Comparison of ENCODE assay signal across 17 cellular contexts in genomic region chr3:4780545-4780957, GRCh38.
DNase-seq lines count a peak whose midpoint lies in the region; ATAC-seq and TF ChIP-seq lines count a peak whose summit lies in the region.
"Had no signal": no experiment of that assay in that cellular context is flagged by ENCODE, and none has a peak within 500 bp of the region (broad histone marks: within the 10 kb centered on the region; RNA-seq: fewer than 3 reads in every experiment).

No MANE protein-coding gene starts in this region.

- no peak for TF ChIP-seq CTCF in AG04450 (IDR thresholded peaks at IDR 0.05; ENCODE audit: low read depth, low read length)
- TF ChIP-seq CTCF in nephron (IDR thresholded peaks at IDR 0.05; ENCODE audit: unreplicated experiment in 3 of 3) = no peak

- no peaks in the 10 kb centered on the region for H3K36me3 ChIP-seq in MG63

- POLR2A ChIA-PET in AG04450 (lab: Yijun Ruan, JAX) = interaction anchor here (0.5 kb wide), 1 partner anchor 340 kb away, joined by 6 read pairs; no protein-coding TSS in a partner anchor

- H3K27me3 ChIP-seq in AG04450 (ENCODE audit: control insufficient read depth, insufficient read depth, low read length) (no peaks in the 10 kb centered on the region), MG63 (no peaks in the 10 kb centered on the region)
- H3K27me3 ChIP-seq: BLaER1 treated with 17β-estradiol and CSF1 and Interleukin-3, amounts not matched to agents 10 nM and 100 nM had no signal

- peaks cover 58% of the 10 kb centered on the region for H3K36me3 Mint-ChIP-seq in T-helper 1 cell treated with Interleukin-12 subunit alpha and Interleukin-12 subunit beta and Interleukin-4 antibody, amounts not matched to agents 30 μg/mL and 1 μg/mL, for 36 hours (ENCODE audit: low read depth)
- peaks cover 76% of the 10 kb centered on the region for H3K36me3 Mint-ChIP-seq in nephron (ENCODE audit: low read depth)

- DNase-seq in T-helper 1 cell = no peak
- DNase-seq in AG04450 (ENCODE audit: low read depth, low spot score) = no peak
- DNase-seq in left ventricle myocardium superior = no peak
- DNase-seq in NK-92 treated with Interleukin-12 subunit alpha and Interleukin-12 subunit beta, amount 100 ng/mL, for 24 hours (lab: John Stamatoyannopoulos, UW) = no peak
- DNase-seq in cortex of kidney (lab: John Stamatoyannopoulos, UW) = no peak
- DNase-seq in MG63 = no peak
- DNase-seq: GOT3, NCI-H1105 treated with DMSO at 0.1 percent for 48 hours, NCI-H187, NCI-H69, PC-3 had no signal

- H3K4me1 Mint-ChIP-seq in T-helper 1 cell treated with Interleukin-12 subunit alpha and Interleukin-12 subunit beta and Interleukin-4 antibody, amounts not matched to agents 30 μg/mL and 1 μg/mL, for 36 hours (ENCODE audit: low read depth) = peaks cover 42% of the 10 kb centered on the region
- peaks cover 36% of the 10 kb centered on the region for H3K4me1 Mint-ChIP-seq in nephron

- no peaks in the 10 kb centered on the region for H3K27me3 Mint-ChIP-seq in T-helper 1 cell treated with Interleukin-12 subunit alpha and Interleukin-12 subunit beta and Interleukin-4 antibody, amounts not matched to agents 30 μg/mL and 1 μg/mL, for 36 hours (ENCODE audit: low read depth)
- no peaks in the 10 kb centered on the region for H3K27me3 Mint-ChIP-seq in nephron (ENCODE audit: low read depth)

- H3K9me3 Mint-ChIP-seq in T-helper 1 cell treated with Interleukin-12 subunit alpha and Interleukin-12 subunit beta and Interleukin-4 antibody, amounts not matched to agents 30 μg/mL and 1 μg/mL, for 36 hours = peaks cover 3% of the 10 kb centered on the region
- peaks cover 2% of the 10 kb centered on the region for H3K9me3 Mint-ChIP-seq in nephron

- H3K4me3 ChIP-seq in AG04450 (ENCODE audit: low read depth, low read length) (no peak overlapping the region), MG63 (no peak overlapping the region)
- H3K4me3 ChIP-seq: BLaER1 treated with 17β-estradiol and CSF1 and Interleukin-3, amounts not matched to agents 10 nM and 100 nM; K562 had no signal

- H3K27ac Mint-ChIP-seq in T-helper 1 cell treated with Interleukin-12 subunit alpha and Interleukin-12 subunit beta and Interleukin-4 antibody, amounts not matched to agents 30 μg/mL and 1 μg/mL, for 36 hours = peak overlapping the region; percentile 8
- H3K27ac Mint-ChIP-seq in nephron = peak overlapping the region; percentile 18 to 20 (median 19)

- H3K27ac ChIP-seq in AG04450 (ENCODE audit: low read depth, low read length) = peak overlapping the region; percentile 11
- H3K27ac ChIP-seq: 22Rv1; BLaER1 treated with 17β-estradiol and CSF1 and Interleukin-3, amounts not matched to agents 10 nM and 100 nM; HL-60 had no signal

- no peak overlapping the region for H3K4me3 Mint-ChIP-seq in T-helper 1 cell treated with Interleukin-12 subunit alpha and Interleukin-12 subunit beta and Interleukin-4 antibody, amounts not matched to agents 30 μg/mL and 1 μg/mL, for 36 hours
- H3K4me3 Mint-ChIP-seq in nephron = no peak overlapping the region

- intact Hi-C loops in left ventricle myocardium superior (cut with micrococcal nuclease) = no loop called here

- peak; percentile 17 for ATAC-seq in left ventricle myocardium superior
- ATAC-seq: K562, PC-3 had no signal

- H3K9me3 ChIP-seq in AG04450 (ENCODE audit: control insufficient read depth, insufficient read depth, low read length) = no peaks in the 10 kb centered on the region
- no peaks in the 10 kb centered on the region for H3K9me3 ChIP-seq in MG63
- H3K9me3 ChIP-seq: BLaER1 treated with 17β-estradiol and CSF1 and Interleukin-3, amounts not matched to agents 10 nM and 100 nM had no signal

- CTCF ChIA-PET in AG04450 (lab: Charles Lee) = interaction anchor here (0.6 kb wide), 2 partner anchors 69 to 313 kb away, joined by 3 to 10 read pairs; no protein-coding TSS in a partner anchor
